1 cellular context compared by ENCODE assay signal in the genomic region with DNA sequence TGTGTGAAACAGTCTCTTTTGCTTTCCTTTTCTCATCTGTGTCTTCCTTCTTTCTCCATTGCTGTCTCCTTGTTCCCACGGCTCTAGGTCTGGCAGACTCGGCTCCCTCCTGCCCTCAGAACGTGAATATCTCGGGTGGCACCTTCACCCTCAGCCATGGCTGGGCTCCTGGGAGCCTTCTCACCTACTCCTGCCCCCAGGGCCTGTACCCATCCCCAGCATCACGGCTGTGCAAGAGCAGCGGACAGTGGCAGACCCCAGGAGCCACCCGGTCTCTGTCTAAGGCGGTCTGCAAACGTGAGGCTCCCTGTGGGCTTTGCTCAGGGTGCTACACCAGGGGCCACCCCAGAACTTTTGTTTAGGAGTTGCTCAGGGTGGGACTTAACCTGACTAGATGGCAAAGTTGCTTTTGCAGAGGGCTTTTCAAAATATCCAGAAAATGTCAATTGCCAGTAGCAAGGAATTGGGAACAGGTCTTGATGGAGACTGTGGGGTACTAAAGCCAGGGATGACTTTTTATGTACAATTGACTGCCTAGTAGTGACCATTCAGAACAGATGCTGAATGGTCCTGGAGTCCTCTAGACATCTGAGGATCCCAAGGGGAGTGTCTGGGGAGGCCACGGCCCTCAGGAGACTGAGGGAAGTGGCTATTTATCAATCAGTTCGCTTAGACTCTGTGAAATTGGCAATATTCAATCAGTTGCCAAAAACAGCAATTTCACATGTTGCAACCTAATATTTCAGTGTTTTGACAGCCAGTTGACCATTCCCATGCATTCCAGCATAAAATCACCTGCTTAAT.
TF ChIP-seq lines count a peak whose summit lies in the region.

No MANE protein-coding gene starts in this region.

TF ChIP-seq in HepG2, 621 proteins besides CTCF, POLR2A, EP300 and RAD21 (continues in another document):
- TF ChIP-seq CEBPB (IDR thresholded peaks at IDR 0.05; ENCODE audit: borderline replicate concordance, low read depth, low read length) (no peak), BORCS8-MEF2B (CRISPR knock-in tag; IDR thresholded peaks at IDR 0.05) (no peak; the same call in 1 of the 2 replicates), ZEB1 (IDR thresholded peaks at IDR 0.05; ENCODE audit: insufficient replicate concordance, low read depth) (no peak), FOXC1 (CRISPR knock-in tag; IDR thresholded peaks at IDR 0.05; ENCODE audit: borderline replicate concordance) (0 out of 2 replicates have a peak, but pooled peaks have one; percentile 13), ARNTL (CRISPR knock-in tag; IDR thresholded peaks at IDR 0.05) (peak; percentile 67; the same call in 1 of the 2 replicates), ZBTB8A (CRISPR knock-in tag; IDR thresholded peaks at IDR 0.05; ENCODE audit: borderline replicate concordance, low read depth) (no peak), KDM5B (CRISPR knock-in tag; IDR thresholded peaks at IDR 0.05; ENCODE audit: borderline replicate concordance) (no peak), ZNF598 (CRISPR knock-in tag; IDR thresholded peaks at IDR 0.05; ENCODE audit: borderline replicate concordance) (peak; percentile 67; the same call in 1 of the 2 replicates), ZNF605 (CRISPR knock-in tag; IDR thresholded peaks at IDR 0.05) (no peak), MYC (CRISPR knock-in tag; IDR thresholded peaks at IDR 0.05; ENCODE audit: borderline replicate concordance) (peak; percentile 9; the same call in 1 of the 2 replicates), GABPB1 (CRISPR knock-in tag; IDR thresholded peaks at IDR 0.05) (peak; percentile 2; the same call in 1 of the 2 replicates), ZNF329 (CRISPR knock-in tag; IDR thresholded peaks at IDR 0.05; ENCODE audit: low read depth) (0 out of 2 replicates have a peak, but pooled peaks have one; percentile 59), NFKB2 (CRISPR knock-in tag; IDR thresholded peaks at IDR 0.05; ENCODE audit: borderline replicate concordance) (peak; percentile 81; the same call in 1 of the 2 replicates), CBX1 (IDR thresholded peaks at IDR 0.05; ENCODE audit: low read depth) (no peak), ZNF790 (CRISPR knock-in tag; IDR thresholded peaks at IDR 0.05; ENCODE audit: borderline replicate concordance) (no peak), ZNF124 (CRISPR knock-in tag; IDR thresholded peaks at IDR 0.05) (no peak), NRL (CRISPR knock-in tag; IDR thresholded peaks at IDR 0.05; ENCODE audit: borderline replicate concordance) (peak; percentile 62; the same call in 1 of the 2 replicates), MEIS1 (CRISPR knock-in tag; IDR thresholded peaks at IDR 0.05; ENCODE audit: borderline replicate concordance) (peak; percentile 49; the same call in 1 of the 2 replicates), AGO2 (optimal IDR thresholded peaks at IDR 0.05; ENCODE audit: low read depth, low read length) (peak; percentile 30), TGIF2 (CRISPR knock-in tag; IDR thresholded peaks at IDR 0.05) (peak; percentile 36; the same call in 1 of the 2 replicates), ZNF44 (CRISPR knock-in tag; IDR thresholded peaks at IDR 0.05) (peak; percentile 70; the same call in 1 of the 2 replicates)
- TF ChIP-seq, protein P1, sequence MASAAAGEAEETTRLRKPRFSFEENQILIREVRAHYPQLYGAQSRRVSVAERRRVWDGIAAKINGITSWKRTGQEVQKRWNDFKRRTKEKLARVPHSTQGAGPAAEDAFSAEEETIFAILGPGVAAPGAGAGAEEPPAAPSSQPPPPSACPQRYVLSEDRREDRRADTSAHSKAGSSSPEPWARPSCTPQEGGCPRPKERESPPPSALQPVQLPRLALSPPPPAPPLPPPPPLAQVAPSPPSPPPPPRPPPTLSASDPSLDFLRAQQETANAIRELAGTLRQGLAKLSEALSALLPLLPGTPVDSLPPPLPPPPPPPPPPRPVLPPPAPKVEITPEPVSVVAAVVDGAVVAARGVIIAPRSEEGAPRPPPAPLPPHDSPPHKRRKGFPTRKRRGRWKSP (CRISPR knock-in tag; IDR thresholded peaks at IDR 0.05) = 0 out of 2 replicates have a peak, but pooled peaks have one; percentile 12
- TF ChIP-seq, protein P2, sequence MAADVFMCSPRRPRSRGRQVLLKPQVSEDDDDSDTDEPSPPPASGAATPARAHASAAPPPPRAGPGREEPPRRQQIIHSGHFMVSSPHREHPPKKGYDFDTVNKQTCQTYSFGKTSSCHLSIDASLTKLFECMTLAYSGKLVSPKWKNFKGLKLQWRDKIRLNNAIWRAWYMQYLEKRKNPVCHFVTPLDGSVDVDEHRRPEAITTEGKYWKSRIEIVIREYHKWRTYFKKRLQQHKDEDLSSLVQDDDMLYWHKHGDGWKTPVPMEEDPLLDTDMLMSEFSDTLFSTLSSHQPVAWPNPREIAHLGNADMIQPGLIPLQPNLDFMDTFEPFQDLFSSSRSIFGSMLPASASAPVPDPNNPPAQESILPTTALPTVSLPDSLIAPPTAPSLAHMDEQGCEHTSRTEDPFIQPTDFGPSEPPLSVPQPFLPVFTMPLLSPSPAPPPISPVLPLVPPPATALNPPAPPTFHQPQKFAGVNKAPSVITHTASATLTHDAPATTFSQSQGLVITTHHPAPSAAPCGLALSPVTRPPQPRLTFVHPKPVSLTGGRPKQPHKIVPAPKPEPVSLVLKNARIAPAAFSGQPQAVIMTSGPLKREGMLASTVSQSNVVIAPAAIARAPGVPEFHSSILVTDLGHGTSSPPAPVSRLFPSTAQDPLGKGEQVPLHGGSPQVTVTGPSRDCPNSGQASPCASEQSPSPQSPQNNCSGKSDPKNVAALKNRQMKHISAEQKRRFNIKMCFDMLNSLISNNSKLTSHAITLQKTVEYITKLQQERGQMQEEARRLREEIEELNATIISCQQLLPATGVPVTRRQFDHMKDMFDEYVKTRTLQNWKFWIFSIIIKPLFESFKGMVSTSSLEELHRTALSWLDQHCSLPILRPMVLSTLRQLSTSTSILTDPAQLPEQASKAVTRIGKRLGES (CRISPR knock-in tag; IDR thresholded peaks at IDR 0.05; ENCODE audit: borderline replicate concordance) = no peak
- TF ChIP-seq, protein P3, sequence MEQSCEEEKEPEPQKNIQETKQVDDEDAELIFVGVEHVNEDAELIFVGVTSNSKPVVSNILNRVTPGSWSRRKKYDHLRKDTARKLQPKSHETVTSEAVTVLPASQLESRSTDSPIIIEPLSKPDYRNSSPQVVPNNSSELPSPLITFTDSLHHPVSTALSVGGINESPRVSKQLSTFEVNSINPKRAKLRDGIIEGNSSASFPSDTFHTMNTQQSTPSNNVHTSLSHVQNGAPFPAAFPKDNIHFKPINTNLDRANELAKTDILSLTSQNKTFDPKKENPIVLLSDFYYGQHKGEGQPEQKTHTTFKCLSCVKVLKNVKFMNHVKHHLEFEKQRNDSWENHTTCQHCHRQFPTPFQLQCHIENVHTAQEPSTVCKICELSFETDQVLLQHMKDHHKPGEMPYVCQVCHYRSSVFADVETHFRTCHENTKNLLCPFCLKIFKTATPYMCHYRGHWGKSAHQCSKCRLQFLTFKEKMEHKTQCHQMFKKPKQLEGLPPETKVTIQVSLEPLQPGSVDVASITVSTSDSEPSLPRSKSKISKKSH (CRISPR knock-in tag; IDR thresholded peaks at IDR 0.05; ENCODE audit: borderline replicate concordance) = 0 out of 2 replicates have a peak, but pooled peaks have one; percentile 76
- TF ChIP-seq, protein P4, sequence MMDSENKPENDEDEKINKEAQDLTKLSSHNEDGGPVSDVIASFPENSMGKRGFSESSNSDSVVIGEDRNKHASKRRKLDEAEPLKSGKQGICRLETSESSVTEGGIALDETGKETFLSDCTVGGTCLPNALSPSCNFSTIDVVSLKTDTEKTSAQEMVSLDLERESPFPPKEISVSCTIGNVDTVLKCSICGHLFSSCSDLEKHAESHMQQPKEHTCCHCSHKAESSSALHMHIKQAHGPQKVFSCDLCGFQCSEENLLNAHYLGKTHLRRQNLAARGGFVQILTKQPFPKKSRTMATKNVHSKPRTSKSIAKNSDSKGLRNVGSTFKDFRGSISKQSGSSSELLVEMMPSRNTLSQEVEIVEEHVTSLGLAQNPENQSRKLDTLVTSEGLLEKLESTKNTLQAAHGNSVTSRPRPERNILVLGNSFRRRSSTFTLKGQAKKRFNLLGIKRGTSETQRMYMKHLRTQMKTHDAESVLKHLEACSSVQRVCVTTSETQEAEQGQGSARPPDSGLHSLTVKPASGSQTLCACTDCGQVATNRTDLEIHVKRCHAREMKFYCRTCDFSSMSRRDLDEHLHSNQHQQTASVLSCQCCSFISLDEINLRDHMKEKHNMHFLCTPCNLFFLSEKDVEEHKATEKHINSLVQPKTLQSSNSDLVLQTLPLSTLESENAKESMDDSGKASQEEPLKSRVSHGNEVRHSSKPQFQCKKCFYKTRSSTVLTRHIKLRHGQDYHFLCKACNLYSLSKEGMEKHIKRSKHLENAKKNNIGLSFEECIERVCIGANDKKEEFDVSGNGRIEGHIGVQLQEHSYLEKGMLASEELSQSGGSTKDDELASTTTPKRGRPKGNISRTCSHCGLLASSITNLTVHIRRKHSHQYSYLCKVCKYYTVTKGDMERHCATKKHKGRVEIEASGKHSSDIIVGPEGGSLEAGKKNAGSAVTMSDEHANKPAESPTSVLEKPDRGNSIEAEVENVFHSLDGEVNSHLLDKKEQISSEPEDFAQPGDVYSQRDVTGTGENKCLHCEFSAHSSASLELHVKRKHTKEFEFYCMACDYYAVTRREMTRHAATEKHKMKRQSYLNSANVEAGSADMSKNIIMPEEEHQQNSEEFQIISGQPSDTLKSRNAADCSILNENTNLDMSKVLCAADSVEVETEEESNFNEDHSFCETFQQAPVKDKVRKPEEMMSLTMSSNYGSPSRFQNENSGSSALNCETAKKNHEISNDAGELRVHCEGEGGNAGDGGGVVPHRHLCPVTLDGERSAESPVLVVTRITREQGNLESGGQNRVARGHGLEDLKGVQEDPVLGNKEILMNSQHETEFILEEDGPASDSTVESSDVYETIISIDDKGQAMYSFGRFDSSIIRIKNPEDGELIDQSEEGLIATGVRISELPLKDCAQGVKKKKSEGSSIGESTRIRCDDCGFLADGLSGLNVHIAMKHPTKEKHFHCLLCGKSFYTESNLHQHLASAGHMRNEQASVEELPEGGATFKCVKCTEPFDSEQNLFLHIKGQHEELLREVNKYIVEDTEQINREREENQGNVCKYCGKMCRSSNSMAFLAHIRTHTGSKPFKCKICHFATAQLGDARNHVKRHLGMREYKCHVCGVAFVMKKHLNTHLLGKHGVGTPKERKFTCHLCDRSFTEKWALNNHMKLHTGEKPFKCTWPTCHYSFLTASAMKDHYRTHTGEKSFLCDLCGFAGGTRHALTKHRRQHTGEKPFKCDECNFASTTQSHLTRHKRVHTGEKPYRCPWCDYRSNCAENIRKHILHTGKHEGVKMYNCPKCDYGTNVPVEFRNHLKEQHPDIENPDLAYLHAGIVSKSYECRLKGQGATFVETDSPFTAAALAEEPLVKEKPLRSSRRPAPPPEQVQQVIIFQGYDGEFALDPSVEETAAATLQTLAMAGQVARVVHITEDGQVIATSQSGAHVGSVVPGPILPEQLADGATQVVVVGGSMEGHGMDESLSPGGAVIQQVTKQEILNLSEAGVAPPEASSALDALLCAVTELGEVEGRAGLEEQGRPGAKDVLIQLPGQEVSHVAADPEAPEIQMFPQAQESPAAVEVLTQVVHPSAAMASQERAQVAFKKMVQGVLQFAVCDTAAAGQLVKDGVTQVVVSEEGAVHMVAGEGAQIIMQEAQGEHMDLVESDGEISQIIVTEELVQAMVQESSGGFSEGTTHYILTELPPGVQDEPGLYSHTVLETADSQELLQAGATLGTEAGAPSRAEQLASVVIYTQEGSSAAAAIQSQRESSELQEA (CRISPR knock-in tag; IDR thresholded peaks at IDR 0.05; ENCODE audit: not compliant biosample characterization) = peak; percentile 53
- TF ChIP-seq, protein P5, sequence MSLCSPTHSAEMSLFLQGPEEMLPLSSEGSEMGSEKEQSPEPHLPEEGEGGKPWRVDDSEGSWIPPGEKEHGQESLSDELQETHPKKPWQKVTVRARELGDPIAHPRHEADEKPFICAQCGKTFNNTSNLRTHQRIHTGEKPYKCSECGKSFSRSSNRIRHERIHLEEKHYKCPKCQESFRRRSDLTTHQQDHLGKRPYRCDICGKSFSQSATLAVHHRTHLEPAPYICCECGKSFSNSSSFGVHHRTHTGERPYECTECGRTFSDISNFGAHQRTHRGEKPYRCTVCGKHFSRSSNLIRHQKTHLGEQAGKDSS (CRISPR knock-in tag; IDR thresholded peaks at IDR 0.05; ENCODE audit: borderline replicate concordance, low read depth) = 0 out of 2 replicates have a peak, but pooled peaks have one; percentile 31
